Comparison of ENCODE assay signal across 14 cellular contexts in the genomic region with DNA sequence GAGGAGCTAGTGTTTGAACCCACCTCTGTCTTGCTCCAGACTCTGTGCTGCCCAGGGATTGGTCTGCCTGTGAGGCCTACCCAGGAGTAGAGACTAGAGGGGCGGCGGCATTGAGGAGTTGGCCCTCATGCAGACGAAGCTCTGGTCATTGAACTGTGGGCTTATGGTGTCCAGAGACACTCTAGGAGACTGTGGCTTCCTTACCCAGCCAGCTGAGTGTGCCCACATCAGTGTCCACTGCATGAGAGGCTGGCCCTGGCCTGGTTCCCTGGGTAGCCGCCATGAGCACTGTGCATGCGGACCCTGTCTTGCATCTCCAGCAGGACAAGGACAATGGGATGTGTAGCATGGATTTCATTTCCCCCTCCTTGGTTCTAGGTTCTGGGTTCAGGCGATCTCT. TPM values are rescaled to one million over a fixed set of nuclear protein-coding genes. Genes with fewer than 3 reads are reported as not detected.
DNase-seq lines count a peak whose midpoint lies in the region; ATAC-seq and TF ChIP-seq lines count a peak whose summit lies in the region.
"Had no signal": no experiment of that assay in that cellular context is flagged by ENCODE, and none has a peak within 500 bp of the region (broad histone marks: within the 10 kb centered on the region; RNA-seq: fewer than 3 reads in every experiment).

No MANE protein-coding gene starts in this region.

- no peak overlapping the region for H3K4ac ChIP-seq in mesendoderm (ENCODE audit: low read depth, low read length)

- H2BK5ac ChIP-seq in mesendoderm (ENCODE audit: low read length): no peak overlapping the region

- DNase-seq in left ventricle myocardium superior: peak; percentile 13
- DNase-seq in Right ventricle myocardium inferior (ENCODE audit: missing footprints): no peak
- no peak for DNase-seq in mesendoderm
- DNase-seq in spleen: peak; percentile 56
- no peak for DNase-seq in adrenal gland
- DNase-seq: Calu3; CD8-positive, alpha-beta T cell; DMS79 treated with DMSO at 0.1 percent for 48 hours; GF-D8; H9 had no signal

- H2AK5ac ChIP-seq in mesendoderm (ENCODE audit: low read length): no peak overlapping the region

- TF ChIP-seq POLR2A in spleen (IDR thresholded peaks at IDR 0.05) (no peak), adrenal gland (IDR thresholded peaks at IDR 0.05) (no peak)

- H3K56ac ChIP-seq in mesendoderm (ENCODE audit: low read length): no peak overlapping the region

- H4K5ac ChIP-seq in mesendoderm (ENCODE audit: low read length): no peak overlapping the region

- H2BK15ac ChIP-seq in mesendoderm (replicated peaks; ENCODE audit: low read depth): no peak overlapping the region

- H3K79me2 ChIP-seq in mesendoderm (ENCODE audit: control insufficient read depth, insufficient read depth, low read length): no peaks in the 10 kb centered on the region

- no peaks in the 10 kb centered on the region for H3K36me3 ChIP-seq in mesendoderm (ENCODE audit: control insufficient read depth, insufficient read depth, low read length)
- H3K36me3 ChIP-seq in spleen: peaks cover 0 to 15% (median 0%) of the 10 kb centered on the region in 6 donors
- no peaks in the 10 kb centered on the region for H3K36me3 ChIP-seq in adrenal gland (replicated peaks in 1 of 2)

- TF ChIP-seq CTCF in spleen (IDR thresholded peaks at IDR 0.05 in 8 of 11, conservative IDR thresholded peaks at IDR 0.05 in 3 of 11) (no peak), adrenal gland (IDR thresholded peaks at IDR 0.05) (no peak)

- no peak overlapping the region for H3K4me2 ChIP-seq in mesendoderm (ENCODE audit: low read length)
- H3K4me2 ChIP-seq: A549, BLaER1 had no signal

- H3K9ac ChIP-seq in mesendoderm (ENCODE audit: low read length): no peak overlapping the region
- H3K9ac ChIP-seq: BLaER1 had no signal

- H3K9me3 ChIP-seq in spleen (no peaks in the 10 kb centered on the region), adrenal gland (replicated peaks in 1 of 3) (no peaks in the 10 kb centered on the region)
- H3K9me3 ChIP-seq: A549, BLaER1 had no signal

- ATAC-seq in left ventricle myocardium superior (no peak), Right ventricle myocardium inferior (no peak), HG02884 (IDR thresholded peaks at IDR 0.05; ENCODE audit: unreplicated experiment) (no peak), GM21576 (IDR thresholded peaks at IDR 0.05; ENCODE audit: unreplicated experiment) (no peak)
- ATAC-seq: A549; CD8-positive, alpha-beta T cell had no signal

- H4K8ac ChIP-seq in mesendoderm (ENCODE audit: low read depth, low read length): no peak overlapping the region

- H3K4me1 ChIP-seq in mesendoderm (ENCODE audit: control insufficient read depth, low read depth, low read length): no peaks in the 10 kb centered on the region
- peaks cover 4 to 18% (median 9%) of the 10 kb centered on the region in 6 donors for H3K4me1 ChIP-seq in spleen
- peaks cover 0 to 11% of the 10 kb centered on the region in 2 donors for H3K4me1 ChIP-seq in adrenal gland (replicated peaks in 1 of 2)
- H3K4me1 ChIP-seq: BLaER1 had no signal

- no peak overlapping the region for H2BK120ac ChIP-seq in mesendoderm (ENCODE audit: low read depth, low read length)

- no peaks in the 10 kb centered on the region for H3K79me1 ChIP-seq in mesendoderm (ENCODE audit: low read length)

- H3K27me3 ChIP-seq in mesendoderm (ENCODE audit: insufficient read depth, low read length, poor library complexity) (no peaks in the 10 kb centered on the region), spleen (replicated peaks in 1 of 7) (no peaks in the 10 kb centered on the region), adrenal gland (no peaks in the 10 kb centered on the region)
- H3K27me3 ChIP-seq: BLaER1 had no signal

- peak overlapping the region; percentile 45 for H3K23ac ChIP-seq in mesendoderm (ENCODE audit: low read length)

- H3K4me3 ChIP-seq in mesendoderm (ENCODE audit: low read length): no peak overlapping the region
- no peak overlapping the region for H3K4me3 ChIP-seq in spleen
- no peak overlapping the region for H3K4me3 ChIP-seq in adrenal gland
- H3K4me3 ChIP-seq: A549, BLaER1 had no signal

- intact Hi-C loops in left ventricle myocardium superior (cut with micrococcal nuclease): no loop called here
- intact Hi-C loops in Right ventricle myocardium inferior (cut with DNase I): no loop called here
- intact Hi-C loops in spleen (cut with DNase I; ENCODE audit: low total_unique reads): no loop called here
- intact Hi-C loops in adrenal gland (cut with DNase I): no loop called here

- no CpG with 5 or more reads among the region's 6 CpGs for WGBS in mesendoderm (ENCODE audit: extremely low coverage, insufficient coverage, low lambda C conversion rate)
- WGBS in spleen, 5 donors: 93 to 97% (median 95%) methylated on average over 6 of the region's 6 CpGs
- 84 to 98% (median 97%) methylated on average over 5 to 6 of the region's 6 CpGs for WGBS in adrenal gland, 4 donors

- no peak overlapping the region for H3K27ac ChIP-seq in mesendoderm (ENCODE audit: low read depth, low read length)
- no peak overlapping the region for H3K27ac ChIP-seq in spleen
- H3K27ac ChIP-seq in adrenal gland: no peak overlapping the region
- H3K27ac ChIP-seq: A549, BLaER1 had no signal

- no peak overlapping the region for H3K18ac ChIP-seq in mesendoderm (ENCODE audit: low read length)

RNA-seq across cellular contexts. Expression of gene SGSM2, which starts 14.0 kb away (rescaled TPM):
- total RNA-seq in left ventricle myocardium superior (27.0 TPM), Right ventricle myocardium inferior (26.3 TPM), spleen (10 to 100 TPM; 53.6 to 90.4 (median 68.8) TPM), adrenal gland (10 to 100 TPM; 31.3 to 71.8 (median 52.9) TPM)
- polyA plus RNA-seq in mesendoderm (2013, experiment 1 of 2): 9.5 TPM
- 10.1 TPM for polyA plus RNA-seq in mesendoderm (2013, experiment 2 of 2)
- polyA plus RNA-seq in spleen (10 to 100 TPM; 30.7 to 83.8 (median 70.8) TPM), adrenal gland (100 to 1,000 TPM in 2 of 3 donors, 10 to 100 TPM in 1; 16.3 to 393 (median 175) TPM)

RNA-seq across cellular contexts. Expression of gene TSR1, which starts 15.0 kb away (rescaled TPM):
- total RNA-seq in left ventricle myocardium superior: 23.3 TPM
- total RNA-seq in Right ventricle myocardium inferior: 20.2 TPM
- 57.2 TPM for polyA plus RNA-seq in mesendoderm (2013, experiment 1 of 2)
- 56.6 TPM for polyA plus RNA-seq in mesendoderm (2013, experiment 2 of 2)
- total RNA-seq in spleen: 10 to 100 TPM; 17.7 to 30.4 (median 26.1) TPM
- polyA plus RNA-seq in spleen: 10 to 100 TPM in 1 of 3 donors, 1 to 10 TPM in 2; 8.2 to 12.7 (median 9.2) TPM
- total RNA-seq in adrenal gland: 10 to 100 TPM; 19.7 to 74.6 (median 26.5) TPM
- 10 to 100 TPM; 12.7 to 29.7 (median 13.6) TPM for polyA plus RNA-seq in adrenal gland

RNA-seq across cellular contexts. Expression of gene SRR, which starts 47.5 kb away (rescaled TPM):
- 7.6 TPM for total RNA-seq in left ventricle myocardium superior
- 11.0 TPM for total RNA-seq in Right ventricle myocardium inferior
- polyA plus RNA-seq in mesendoderm (2013, experiment 1 of 2): 2.7 TPM
- 2.7 TPM for polyA plus RNA-seq in mesendoderm (2013, experiment 2 of 2)
- 10 to 100 TPM in 2 of 7 donors, 1 to 10 TPM in 5; 4.0 to 16.2 (median 8.3) TPM for total RNA-seq in spleen
- polyA plus RNA-seq in spleen: 1 to 10 TPM; 3.5 to 5.7 (median 4.5) TPM
- 10 to 100 TPM in 7 of 8 donors, 1 to 10 TPM in 1; 9.3 to 58.6 (median 19.7) TPM for total RNA-seq in adrenal gland
- 10 to 100 TPM in 1 of 3 donors, 1 to 10 TPM in 2; 3.8 to 18.0 (median 4.3) TPM for polyA plus RNA-seq in adrenal gland

RNA-seq across cellular contexts. Expression of gene SMG6, which starts 47.7 kb away (rescaled TPM):
- total RNA-seq in left ventricle myocardium superior (18.2 TPM), Right ventricle myocardium inferior (21.0 TPM), spleen (10 to 100 TPM; 20.1 to 44.2 (median 34.1) TPM), adrenal gland (10 to 100 TPM; 35.6 to 85.1 (median 50.5) TPM)
- polyA plus RNA-seq in mesendoderm (2013, experiment 1 of 2): 18.2 TPM
- polyA plus RNA-seq in mesendoderm (2013, experiment 2 of 2): 17.3 TPM
- polyA plus RNA-seq in spleen (10 to 100 TPM in 2 of 3 donors, 1 to 10 TPM in 1; 9.7 to 14.3 (median 12.1) TPM), adrenal gland (10 to 100 TPM; 37.6 to 46.3 (median 44.0) TPM)

RNA-seq across cellular contexts. Expression of gene MNT, which starts 49.6 kb away (rescaled TPM):
- total RNA-seq in left ventricle myocardium superior (10.4 TPM), Right ventricle myocardium inferior (10.9 TPM), spleen (10 to 100 TPM; 18.9 to 38.5 (median 28.8) TPM), adrenal gland (10 to 100 TPM in 7 of 8 donors, 1 to 10 TPM in 1; 9.4 to 43.9 (median 20.9) TPM)
- 10.1 TPM for polyA plus RNA-seq in mesendoderm (2013, experiment 1 of 2)
- 10.7 TPM for polyA plus RNA-seq in mesendoderm (2013, experiment 2 of 2)
- polyA plus RNA-seq in spleen (10 to 100 TPM in 1 of 3 donors, 1 to 10 TPM in 2; 2.8 to 11.1 (median 2.8) TPM), adrenal gland (10 to 100 TPM in 1 of 3 donors, 1 to 10 TPM in 2; 4.9 to 30.6 (median 7.7) TPM)

Comparison
In these comparisons a context has a peak if more than half of its experiments do, and no peak if none do; other contexts are left out.
1. DNase-seq: peak in left ventricle myocardium superior (single experiment) and spleen (single experiment); none in Right ventricle myocardium inferior (single experiment), mesendoderm (single experiment) and adrenal gland (0 of 7).